Comparison of ENCODE assay signal across 1 cellular context in genomic region chr11:108008656-108009496, GRCh38.
TF ChIP-seq lines count a peak whose summit lies in the region.

Gene CUL5, plus strand, starts transcription at chr11:108008898. Its CDS starts 451 bp downstream, at chr11:108009349.

TF ChIP-seq in K562, 482 proteins besides CTCF, POLR2A, EP300 and RAD21 (continued from another document and continues in another):
- TF ChIP-seq ZFP91 (CRISPR knock-in tag; IDR thresholded peaks at IDR 0.05) (peak; percentile 81; the same call in 1 of the 2 replicates), SRSF3 (IDR thresholded peaks at IDR 0.05; ENCODE audit: insufficient read depth, low read length) (0 out of 2 replicates have a peak, but pooled peaks have one; percentile 60), CBX5 (IDR thresholded peaks at IDR 0.05; ENCODE audit: borderline replicate concordance, low read depth) (0 out of 2 replicates have a peak, but pooled peaks have one; percentile 40), SMAD1 (IDR thresholded peaks at IDR 0.05; ENCODE audit: low read depth, low read length, partially characterized antibody) (peak; percentile 18), ETV5 (CRISPR knock-in tag; IDR thresholded peaks at IDR 0.05; ENCODE audit: low read depth) (peak; percentile 63; the same call in 1 of the 2 replicates), ZZZ3 (IDR thresholded peaks at IDR 0.05) (peak; percentile 94), TAF1 (IDR thresholded peaks at IDR 0.05; ENCODE audit: control insufficient read depth, extremely low read depth, insufficient read depth, low read length, severe bottlenecking) (peak; percentile 81), SRF (CRISPR knock-in tag; IDR thresholded peaks at IDR 0.05) (peak in 1 of 2 experiments; percentile 30; a peak in 1 of 4 replicates), NR2C1 (IDR thresholded peaks at IDR 0.05) (0 out of 2 replicates have a peak, but pooled peaks have one; percentile 37), NR2C1 (tag; IDR thresholded peaks at IDR 0.05) (no peak), PKNOX1 (IDR thresholded peaks at IDR 0.05) (0 out of 2 replicates have a peak, but pooled peaks have one; percentile 12), ILK (tag; IDR thresholded peaks at IDR 0.05; ENCODE audit: borderline replicate concordance, low read depth) (no peak), NFE2 (IDR thresholded peaks at IDR 0.05; ENCODE audit: low read depth) (0 out of 2 replicates have a peak, but pooled peaks have one; percentile 1), ZBTB1 (CRISPR knock-in tag; IDR thresholded peaks at IDR 0.05; ENCODE audit: borderline replicate concordance, low read depth) (peak; percentile 35; the same call in 1 of the 2 replicates), USF2 (CRISPR knock-in tag; IDR thresholded peaks at IDR 0.05) (peak; percentile 99), RFX7 (CRISPR knock-in tag; IDR thresholded peaks at IDR 0.05) (no peak), TRIM24 (IDR thresholded peaks at IDR 0.05) (peak in 1 of 2 experiments; percentile 24; a peak in 1 of 4 replicates), MITF (IDR thresholded peaks at IDR 0.05) (peak; percentile 93), YBX1 (IDR thresholded peaks at IDR 0.05) (no peak), ZNF695 (CRISPR knock-in tag; IDR thresholded peaks at IDR 0.05) (no peak), HNRNPH1 (optimal IDR thresholded peaks at IDR 0.05; ENCODE audit: low read depth, low read length) (no peak), IRF1 (CRISPR knock-in tag; IDR thresholded peaks at IDR 0.05; ENCODE audit: borderline replicate concordance) (peak; percentile 93), PTBP1 (IDR thresholded peaks at IDR 0.05; ENCODE audit: low read depth, low read length) (0 out of 2 replicates have a peak, but pooled peaks have one; percentile 35), TOE1 (IDR thresholded peaks at IDR 0.05; ENCODE audit: borderline replicate concordance) (peak; percentile 99), TOE1 (CRISPR knock-in tag; IDR thresholded peaks at IDR 0.05; ENCODE audit: borderline replicate concordance, low read depth) (no peak), HMGN3 (IDR thresholded peaks at IDR 0.05; ENCODE audit: borderline replicate concordance, extremely low read depth, insufficient read length, low read depth, low read length) (peak; percentile 91), RNF219 (CRISPR knock-in tag; IDR thresholded peaks at IDR 0.05) (no peak), CC2D1A (IDR thresholded peaks at IDR 0.05) (0 out of 2 replicates have a peak, but pooled peaks have one; percentile 62), HLTF (IDR thresholded peaks at IDR 0.05) (peak; percentile 63; the same call in 1 of the 2 replicates), ZNF253 (CRISPR knock-in tag; conservative IDR thresholded peaks at IDR 0.05) (no peak), CBX1 (IDR thresholded peaks at IDR 0.05; ENCODE audit: low read depth) (peak; percentile 91; the same call in 1 of the 2 replicates), ATF3 (IDR thresholded peaks at IDR 0.05) (no peak), ATF3 (CRISPR knock-in tag; conservative IDR thresholded peaks at IDR 0.05) (peak; percentile 57), HDAC2 (IDR thresholded peaks at IDR 0.05) (peak; percentile 65; the same call in 1 of the 2 replicates), POLR2B (IDR thresholded peaks at IDR 0.05; ENCODE audit: low read depth, partially characterized antibody) (peak; percentile 82), DACH1 (IDR thresholded peaks at IDR 0.05; ENCODE audit: partially characterized antibody) (peak; percentile 13), HOMEZ (CRISPR knock-in tag; IDR thresholded peaks at IDR 0.05) (peak; percentile 57; the same call in 1 of the 2 replicates), ZNF639 (CRISPR knock-in tag; conservative IDR thresholded peaks at IDR 0.05 in 1 of 2, IDR thresholded peaks at IDR 0.05 in 1 of 2) (peak in 1 of 2 experiments; percentile 83; a peak in 2 of 4 replicates), UBTF (IDR thresholded peaks at IDR 0.05; ENCODE audit: borderline replicate concordance in 1 of 2, low read depth in 2 of 2, low read length in 2 of 2) (peak; percentile 57 to 72; a peak in 1 of 4 replicates), THAP12 (CRISPR knock-in tag; IDR thresholded peaks at IDR 0.05) (peak; percentile 20; the same call in 1 of the 2 replicates), RBM14 (IDR thresholded peaks at IDR 0.05; ENCODE audit: borderline replicate concordance, insufficient read depth, low read depth, low read length) (no peak), ZNF395 (CRISPR knock-in tag; IDR thresholded peaks at IDR 0.05) (peak; percentile 86)
